In genomic region chr9:116137581-116137980, GRCh38 we compare ENCODE assay signal across 30 cellular contexts. TPM values are rescaled to one million over a fixed set of nuclear protein-coding genes. Genes with fewer than 3 reads are reported as not detected.
"Had no signal": no experiment of that assay in that cellular context is flagged by ENCODE, and none has a peak within 500 bp of the region (broad histone marks: within the 10 kb centered on the region; RNA-seq: fewer than 3 reads in every experiment).

No MANE protein-coding gene starts in this region.

- H3K36me3 ChIP-seq: esophagus muscularis mucosa, gastroesophageal sphincter, heart left ventricle, left lung, ovary, sigmoid colon, spleen, tibial artery had no signal

- ATAC-seq: foreskin keratinocyte; gastroesophageal sphincter; heart left ventricle; left cardiac atrium; left lung; psoas muscle; right cardiac atrium; stimulated activated memory B cell treated with anti-CD40 and anti-IgM and Interleukin-4, amounts not matched to agents 10 μg/mL and 1 μg/mL and 100 μg/mL, for 72 hours; stimulated activated naive CD8-positive, alpha-beta T cell treated with anti-CD3 and anti-CD28 coated beads, Interleukin-15, Interleukin-2, amounts not matched to agents 100 U/mL and 50 U/mL, for 24 hours had no signal

- H3K27me3 ChIP-seq: esophagus muscularis mucosa, foreskin keratinocyte, gastroesophageal sphincter, left lung, ovary, sigmoid colon, testis, tibial artery had no signal

- H3K27me3 Mint-ChIP-seq: stimulated activated memory B cell treated with anti-CD40 and anti-IgM and Interleukin-4, amounts not matched to agents 10 μg/mL and 1 μg/mL and 100 μg/mL, for 72 hours had no signal

- H3K27ac Mint-ChIP-seq: natural killer cell; stimulated activated memory B cell treated with anti-CD40 and anti-IgM and Interleukin-4, amounts not matched to agents 10 μg/mL and 1 μg/mL and 100 μg/mL, for 72 hours; type B pancreatic cell had no signal

- H3K36me3 Mint-ChIP-seq: natural killer cell; stimulated activated memory B cell treated with anti-CD40 and anti-IgM and Interleukin-4, amounts not matched to agents 10 μg/mL and 1 μg/mL and 100 μg/mL, for 72 hours; type B pancreatic cell had no signal

- H3K9me3 Mint-ChIP-seq: type B pancreatic cell had no signal

- H3K4me3 ChIP-seq: dorsolateral prefrontal cortex, esophagus muscularis mucosa, gastroesophageal sphincter, heart left ventricle, hepatocyte, left lung, ovary, psoas muscle, sigmoid colon, skin epidermis, spleen, testis, tibial artery had no signal

- H3K4me3 Mint-ChIP-seq: natural killer cell; stimulated activated memory B cell treated with anti-CD40 and anti-IgM and Interleukin-4, amounts not matched to agents 10 μg/mL and 1 μg/mL and 100 μg/mL, for 72 hours; type B pancreatic cell had no signal

- H3K4me2 ChIP-seq: hepatocyte had no signal

- H3K9me3 ChIP-seq: esophagus muscularis mucosa, gastroesophageal sphincter, left lung, ovary, psoas muscle, sigmoid colon, spleen, testis, tibial artery had no signal

- H3K79me2 ChIP-seq: hepatocyte had no signal

- H3K4me1 ChIP-seq: esophagus muscularis mucosa, foreskin keratinocyte, gastroesophageal sphincter, heart left ventricle, left lung, psoas muscle, sigmoid colon, spleen, testis, tibial artery had no signal

- H3K4me1 Mint-ChIP-seq: natural killer cell; stimulated activated memory B cell treated with anti-CD40 and anti-IgM and Interleukin-4, amounts not matched to agents 10 μg/mL and 1 μg/mL and 100 μg/mL, for 72 hours had no signal

- H2AFZ ChIP-seq: hepatocyte had no signal

- H3K27ac ChIP-seq: dorsolateral prefrontal cortex, epithelial cell of prostate, esophagus muscularis mucosa, foreskin keratinocyte, gastroesophageal sphincter, heart left ventricle, hepatocyte, left lung, ovary, psoas muscle, sigmoid colon, spleen, testis, tibial artery had no signal

- DNase-seq: dorsolateral prefrontal cortex; effector CD4-positive, alpha-beta T cell; foreskin keratinocyte; heart left ventricle; left cardiac atrium; left lung; mesendoderm; midbrain; natural killer cell; occipital lobe; ovary; posterior cingulate gyrus; psoas muscle; right cardiac atrium; sigmoid colon; spleen; stimulated activated CD4-positive, alpha-beta T cell treated with anti-CD3 and anti-CD28 coated beads, Interleukin-4, amount 100 ng/mL, for 4 hours; stimulated activated naive CD8-positive, alpha-beta T cell treated with anti-CD3 and anti-CD28 coated beads, Interleukin-15, Interleukin-2, amounts not matched to agents 100 U/mL and 50 U/mL, for 24 hours; substantia nigra; testis; tibial artery had no signal

- FAIRE-seq: colon, islet of Langerhans had no signal

RNA-seq across cellular contexts. Expression of gene PAPPA, which starts 16.0 kb away (rescaled TPM):
- total RNA-seq: natural killer cell had no signal
